ENCODE assay signal across 2 cellular contexts in genomic region chr4:25795091-25795490, GRCh38.
TF ChIP-seq lines count a peak whose summit lies in the region.

No MANE protein-coding gene starts in this region.

TF ChIP-seq in SK-N-SH, 30 proteins besides CTCF, POLR2A, EP300 and RAD21 (continued from another document):
- no peak for TF ChIP-seq PBX3 (IDR thresholded peaks at IDR 0.05)
- TF ChIP-seq JUND (IDR thresholded peaks at IDR 0.05): no peak
- no peak for TF ChIP-seq REST (IDR thresholded peaks at IDR 0.05; ENCODE audit: low read depth, low read length)
- no peak for TF ChIP-seq EZH2phosphoT487 (IDR thresholded peaks at IDR 0.05; ENCODE audit: borderline replicate concordance, low read depth)
- TF ChIP-seq CHD2 (IDR thresholded peaks at IDR 0.05; ENCODE audit: low read length, partially characterized antibody): no peak
- TF ChIP-seq TCF12 (IDR thresholded peaks at IDR 0.05): no peak
- no peak for TF ChIP-seq RXRA (IDR thresholded peaks at IDR 0.05; ENCODE audit: borderline replicate concordance, low read depth)

TF ChIP-seq in SK-N-SH treated with all-trans-retinoic acid at 6 μM for 48 hours, 23 proteins besides CTCF, POLR2A, EP300 and RAD21 (continued from another document):
- no peak for TF ChIP-seq POU6F1 (CRISPR knock-in tag; IDR thresholded peaks at IDR 0.05; ENCODE audit: borderline replicate concordance, low read depth)
- no peak for TF ChIP-seq ZFP3 (CRISPR knock-in tag; IDR thresholded peaks at IDR 0.05)
- no peak for TF ChIP-seq ZC3H10 (CRISPR knock-in tag; IDR thresholded peaks at IDR 0.05)
- TF ChIP-seq TCF4 (CRISPR knock-in tag; IDR thresholded peaks at IDR 0.05; ENCODE audit: borderline replicate concordance): no peak
- no peak for TF ChIP-seq PATZ1 (CRISPR knock-in tag; IDR thresholded peaks at IDR 0.05; ENCODE audit: borderline replicate concordance)
